ENCODE assay signal across 19 cellular contexts in genomic region chr16:77197747-77198146, GRCh38. TPM values are rescaled to one million over a fixed set of nuclear protein-coding genes. Genes with fewer than 3 reads are reported as not detected.
DNase-seq lines count a peak whose midpoint lies in the region; ATAC-seq, FAIRE-seq and TF ChIP-seq lines count a peak whose summit lies in the region.
"Had no signal": no experiment of that assay in that cellular context is flagged by ENCODE, and none has a peak within 500 bp of the region (broad histone marks: within the 10 kb centered on the region; RNA-seq: fewer than 3 reads in every experiment).

No MANE protein-coding gene starts in this region.

- TF ChIP-seq POLR2A in GM12891 (IDR thresholded peaks at IDR 0.05; ENCODE audit: low read depth, low read length): no peak

- in situ Hi-C loops in GM13977 (cut with MboI; ENCODE audit: low pct_unique_long_range_greater_than_20kb, low sequenced_read_pairs, unreplicated experiment): loop anchor here (25.0 kb wide), 1 partner anchor 1410 kb away; no protein-coding TSS in a partner anchor

- H3K27ac Mint-ChIP-seq in activated naive CD8-positive, alpha-beta T cell: peak overlapping the region; percentile 11
- H3K27ac Mint-ChIP-seq in activated naive CD8-positive, alpha-beta T cell treated with anti-CD3 and anti-CD28 coated beads, Interleukin-2, amount 50 U/mL, for 24 hours: no peak overlapping the region
- peak overlapping the region; percentile 12 for H3K27ac Mint-ChIP-seq in central memory CD8-positive, alpha-beta T cell (ENCODE audit: low read depth)
- H3K27ac Mint-ChIP-seq: B cell; CD4-positive, alpha-beta T cell had no signal

- peaks cover 18% of the 10 kb centered on the region for H3K4me1 Mint-ChIP-seq in activated naive CD8-positive, alpha-beta T cell (ENCODE audit: low read depth)
- peaks cover 13% of the 10 kb centered on the region for H3K4me1 Mint-ChIP-seq in activated naive CD8-positive, alpha-beta T cell treated with anti-CD3 and anti-CD28 coated beads, Interleukin-2, amount 50 U/mL, for 24 hours
- peaks cover 21% of the 10 kb centered on the region for H3K4me1 Mint-ChIP-seq in central memory CD8-positive, alpha-beta T cell

- TF ChIP-seq CTCF in GM13977 (IDR thresholded peaks at IDR 0.05; ENCODE audit: extremely low read depth, insufficient read depth, missing control alignments): no peak

- no peaks in the 10 kb centered on the region for H3K9me3 Mint-ChIP-seq in activated naive CD8-positive, alpha-beta T cell (ENCODE audit: low read depth)
- H3K9me3 Mint-ChIP-seq in activated naive CD8-positive, alpha-beta T cell treated with anti-CD3 and anti-CD28 coated beads, Interleukin-2, amount 50 U/mL, for 24 hours: no peaks in the 10 kb centered on the region
- H3K9me3 Mint-ChIP-seq in central memory CD8-positive, alpha-beta T cell: no peaks in the 10 kb centered on the region
- H3K9me3 Mint-ChIP-seq: CD4-positive, alpha-beta T cell; CD8-positive, alpha-beta T cell had no signal

- H3K27me3 Mint-ChIP-seq in activated naive CD8-positive, alpha-beta T cell: no peaks in the 10 kb centered on the region
- H3K27me3 Mint-ChIP-seq in activated naive CD8-positive, alpha-beta T cell treated with anti-CD3 and anti-CD28 coated beads, Interleukin-2, amount 50 U/mL, for 24 hours: no peaks in the 10 kb centered on the region
- no peaks in the 10 kb centered on the region for H3K27me3 Mint-ChIP-seq in central memory CD8-positive, alpha-beta T cell
- H3K27me3 Mint-ChIP-seq: B cell; CD4-positive, alpha-beta T cell had no signal

- no peak for ATAC-seq in activated naive CD8-positive, alpha-beta T cell treated with anti-CD3 and anti-CD28 coated beads, Interleukin-2, amount 50 U/mL, for 24 hours
- ATAC-seq in central memory CD8-positive, alpha-beta T cell (replicated peaks; ENCODE audit: extremely low read depth, poor library complexity, severe bottlenecking): no peak
- ATAC-seq in HG03378 (IDR thresholded peaks at IDR 0.05; ENCODE audit: unreplicated experiment): no peak
- ATAC-seq: A549; CD8-positive, alpha-beta T cell had no signal

- FAIRE-seq in GM12891 (lab: Jason Lieb, UNC): no peak
- FAIRE-seq: A549, D721Med, G401.6, GM12892, GM19239 had no signal

- H3K4me3 Mint-ChIP-seq in activated naive CD8-positive, alpha-beta T cell: no peak overlapping the region
- H3K4me3 Mint-ChIP-seq in activated naive CD8-positive, alpha-beta T cell treated with anti-CD3 and anti-CD28 coated beads, Interleukin-2, amount 50 U/mL, for 24 hours: no peak overlapping the region
- H3K4me3 Mint-ChIP-seq in central memory CD8-positive, alpha-beta T cell: no peak overlapping the region
- H3K4me3 Mint-ChIP-seq: B cell; CD8-positive, alpha-beta T cell had no signal

- DNase-seq in activated naive CD8-positive, alpha-beta T cell treated with anti-CD3 and anti-CD28 coated beads, Interleukin-2, amount 50 U/mL, for 24 hours: no peak
- no peak for DNase-seq in GM12891 (ENCODE audit: insufficient read length, low spot score)
- no peak for DNase-seq in central memory CD8-positive, alpha-beta T cell (ENCODE audit: low spot score in 2 of 2)
- DNase-seq in GM13977 (ENCODE audit: low spot score): no peak
- DNase-seq: AML-193; Caco-2; Calu3; CD4-positive, alpha-beta T cell; CD8-positive, alpha-beta T cell; DMS79 treated with DMSO at 0.1 percent for 48 hours; GF-D8 had no signal

- H3K36me3 Mint-ChIP-seq in activated naive CD8-positive, alpha-beta T cell: peaks cover 9% of the 10 kb centered on the region
- peaks cover 45% of the 10 kb centered on the region for H3K36me3 Mint-ChIP-seq in activated naive CD8-positive, alpha-beta T cell treated with anti-CD3 and anti-CD28 coated beads, Interleukin-2, amount 50 U/mL, for 24 hours (ENCODE audit: low read depth)
- peaks cover 38% of the 10 kb centered on the region for H3K36me3 Mint-ChIP-seq in central memory CD8-positive, alpha-beta T cell (ENCODE audit: insufficient read depth)

TF ChIP-seq in GM12891, 5 proteins besides CTCF, POLR2A, EP300 and RAD21:
- TF ChIP-seq POU2F2 (IDR thresholded peaks at IDR 0.05; ENCODE audit: low read depth, low read length) (no peak), POLR2AphosphoS5 (IDR thresholded peaks at IDR 0.05; ENCODE audit: low read depth, low read length) (0 out of 2 replicates have a peak, but pooled peaks have one; percentile 33), TAF1 (IDR thresholded peaks at IDR 0.05; ENCODE audit: low read depth, low read length) (no peak)

RNA-seq across cellular contexts. Expression of gene SYCE1L, which starts 1.5 kb away (rescaled TPM):
- polyA plus RNA-seq in GM12891 (2012; ENCODE audit: low read depth, missing spikeins): 6.0 TPM

RNA-seq across cellular contexts. Expression of gene MON1B, which starts 6.8 kb away (rescaled TPM):
- 22.4 TPM for polyA plus RNA-seq in GM12891 (2012; ENCODE audit: low read depth, missing spikeins)
